In the genomic region with DNA sequence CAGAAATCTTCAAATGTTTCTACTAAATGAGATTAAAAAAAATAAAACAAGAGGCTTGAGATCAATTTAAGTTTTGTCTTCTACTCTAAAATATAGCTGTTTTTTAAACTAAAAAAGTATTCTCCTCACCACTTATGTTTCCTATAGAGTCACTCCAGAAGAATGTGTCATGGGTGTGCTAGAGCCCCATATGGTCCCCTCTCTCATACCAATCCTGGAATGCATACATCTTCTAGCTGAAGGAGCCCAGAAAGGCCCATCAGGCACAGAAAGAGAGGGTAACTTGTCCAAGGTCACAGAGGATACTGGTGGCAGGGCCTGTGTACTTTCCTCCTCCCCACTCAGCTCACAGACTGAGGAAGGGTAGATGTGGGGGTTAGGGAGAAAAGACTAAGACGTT, we compare ENCODE assay signal across 17 cellular contexts. TPM values are rescaled to one million over a fixed set of nuclear protein-coding genes. Genes with fewer than 3 reads are reported as not detected.
A peak's percentile ranks its signal among the peaks of the same experiment; 100 is the strongest.
DNase-seq lines count a peak whose midpoint lies in the region; ATAC-seq and TF ChIP-seq lines count a peak whose summit lies in the region.
"Had no signal": no experiment of that assay in that cellular context is flagged by ENCODE, and none has a peak within 500 bp of the region (broad histone marks: within the 10 kb centered on the region; RNA-seq: fewer than 3 reads in every experiment).

No MANE protein-coding gene starts in this region.

- no peak for DNase-seq in activated T-cell treated with anti-CD3 and anti-CD28 coated beads, Interleukin-2, amount 50 U/mL, for 24 hours
- DNase-seq in activated T-cell treated with anti-CD3 and anti-CD28 coated beads, Interleukin-2, amount 50 U/mL, for 1 hour: no peak
- no peak for DNase-seq in HFFc6
- no peak for DNase-seq in dorsolateral prefrontal cortex
- no peak for DNase-seq in stimulated activated naive B cell treated with anti-CD40 and anti-IgM and Interleukin-4, amounts not matched to agents 10 μg/mL and 1 μg/mL and 100 μg/mL, for 72 hours
- no peak for DNase-seq in amniotic stem cell (lab: John Stamatoyannopoulos, UW)
- no peak for DNase-seq in DMS 273 treated with DMSO at 0.1 percent for 48 hours (lab: John Stamatoyannopoulos, UW)
- DNase-seq: 8988T; AML-193; C1 segment of cervical spinal cord; Caco-2; CD4-positive, alpha-beta memory T cell; DMS53; KBM-7 had no signal

- no peak overlapping the region for H3K4me3 Mint-ChIP-seq in activated T-cell treated with anti-CD3 and anti-CD28 coated beads, Interleukin-2, amount 50 U/mL, for 24 hours
- H3K4me3 Mint-ChIP-seq in HFFc6: peak overlapping the region; percentile 27; the same call in 1 of the 2 replicates
- no peak overlapping the region for H3K4me3 Mint-ChIP-seq in stimulated activated naive B cell treated with anti-CD40 and anti-IgM and Interleukin-4, amounts not matched to agents 10 μg/mL and 1 μg/mL and 100 μg/mL, for 72 hours
- H3K4me3 Mint-ChIP-seq: CD4-positive, alpha-beta memory T cell had no signal

- no peaks in the 10 kb centered on the region for H3K27me3 ChIP-seq in dorsolateral prefrontal cortex

- H3K27ac ChIP-seq in dorsolateral prefrontal cortex: peak overlapping the region in 47 of 59 donors; percentile 5 to 96 (median 86)
- H3K27ac ChIP-seq: HL-60 had no signal

- peaks cover 49% of the 10 kb centered on the region for H3K36me3 Mint-ChIP-seq in activated T-cell treated with anti-CD3 and anti-CD28 coated beads, Interleukin-2, amount 50 U/mL, for 24 hours (ENCODE audit: low read depth)
- peaks cover 29% of the 10 kb centered on the region for H3K36me3 Mint-ChIP-seq in HFFc6 (ENCODE audit: low read depth)
- H3K36me3 Mint-ChIP-seq in stimulated activated naive B cell treated with anti-CD40 and anti-IgM and Interleukin-4, amounts not matched to agents 10 μg/mL and 1 μg/mL and 100 μg/mL, for 72 hours: peaks cover 27 to 37% of the 10 kb centered on the region in 2 donors

- peaks cover 5% of the 10 kb centered on the region for H3K4me1 Mint-ChIP-seq in activated T-cell treated with anti-CD3 and anti-CD28 coated beads, Interleukin-2, amount 50 U/mL, for 24 hours (ENCODE audit: low read depth)
- H3K4me1 Mint-ChIP-seq in HFFc6 (ENCODE audit: low read depth): peaks cover 65% of the 10 kb centered on the region
- peaks cover 10 to 28% of the 10 kb centered on the region in 2 donors for H3K4me1 Mint-ChIP-seq in stimulated activated naive B cell treated with anti-CD40 and anti-IgM and Interleukin-4, amounts not matched to agents 10 μg/mL and 1 μg/mL and 100 μg/mL, for 72 hours

- H3K9me3 Mint-ChIP-seq in activated T-cell treated with anti-CD3 and anti-CD28 coated beads, Interleukin-2, amount 50 U/mL, for 24 hours: no peaks in the 10 kb centered on the region
- no peaks in the 10 kb centered on the region for H3K9me3 Mint-ChIP-seq in HFFc6
- no peaks in the 10 kb centered on the region for H3K9me3 Mint-ChIP-seq in stimulated activated naive B cell treated with anti-CD40 and anti-IgM and Interleukin-4, amounts not matched to agents 10 μg/mL and 1 μg/mL and 100 μg/mL, for 72 hours
- H3K9me3 Mint-ChIP-seq: CD4-positive, alpha-beta memory T cell had no signal

- intact Hi-C loops in dorsolateral prefrontal cortex (cut with DNase I): no loop called here

- no peaks in the 10 kb centered on the region for H3K27me3 Mint-ChIP-seq in activated T-cell treated with anti-CD3 and anti-CD28 coated beads, Interleukin-2, amount 50 U/mL, for 24 hours
- no peaks in the 10 kb centered on the region; the same call in none of the 2 replicates for H3K27me3 Mint-ChIP-seq in HFFc6 (ENCODE audit: insufficient read depth)
- no peaks in the 10 kb centered on the region for H3K27me3 Mint-ChIP-seq in stimulated activated naive B cell treated with anti-CD40 and anti-IgM and Interleukin-4, amounts not matched to agents 10 μg/mL and 1 μg/mL and 100 μg/mL, for 72 hours
- H3K27me3 Mint-ChIP-seq: CD4-positive, alpha-beta memory T cell had no signal

- TF ChIP-seq CTCF in HFFc6 (IDR thresholded peaks at IDR 0.05) (no peak), dorsolateral prefrontal cortex (IDR thresholded peaks at IDR 0.05 in 54 of 56, conservative IDR thresholded peaks at IDR 0.05 in 2 of 56; ENCODE audit: low read depth in 1 of 56, partially characterized antibody in 56 of 56) (no peak)

- ATAC-seq in stimulated activated naive B cell treated with anti-CD40 and anti-IgM and Interleukin-4, amounts not matched to agents 10 μg/mL and 1 μg/mL and 100 μg/mL, for 72 hours (replicated peaks): peak in 1 of 2 donors; percentile 15
- ATAC-seq in HG02840 (IDR thresholded peaks at IDR 0.05; ENCODE audit: low FRiP score, unreplicated experiment): no peak

- peak overlapping the region; percentile 46 for H3K27ac Mint-ChIP-seq in activated T-cell treated with anti-CD3 and anti-CD28 coated beads, Interleukin-2, amount 50 U/mL, for 24 hours
- peak overlapping the region; percentile 59 for H3K27ac Mint-ChIP-seq in HFFc6
- H3K27ac Mint-ChIP-seq in stimulated activated naive B cell treated with anti-CD40 and anti-IgM and Interleukin-4, amounts not matched to agents 10 μg/mL and 1 μg/mL and 100 μg/mL, for 72 hours: peak overlapping the region; percentile 22

- no peak overlapping the region for H3K4me3 ChIP-seq in dorsolateral prefrontal cortex
- H3K4me3 ChIP-seq: HAP-1 had no signal

RNA-seq across cellular contexts. Expression of gene RELT, which starts 34.4 kb away (rescaled TPM):
- 1 to 10 TPM; 6.2 to 7.7 (median 7.0) TPM for total RNA-seq in HFFc6 (2021; fragmentation: NEBNext Ultra II Directional; extraction: Animal tissue kit (Norgen Biotek cat#: 25700))
- 10 to 100 TPM in 110 of 120 experiments, 1 to 10 TPM in 10; 8.6 to 36.1 (median 12.8) TPM for total RNA-seq in dorsolateral prefrontal cortex
